ENCODE assay signal across 4 cellular contexts in genomic region chr1:96030312-96030711, GRCh38.
TF ChIP-seq lines count a peak whose summit lies in the region.

No MANE protein-coding gene starts in this region.

TF ChIP-seq in HepG2, 621 proteins besides CTCF, POLR2A, EP300 and RAD21:
- TF ChIP-seq RAD51 (IDR thresholded peaks at IDR 0.05; ENCODE audit: borderline replicate concordance) (no peak), MAFF (IDR thresholded peaks at IDR 0.05; ENCODE audit: low read depth, low read length) (peak; percentile 66; the same call in 1 of the 2 replicates), FOXK1 (CRISPR knock-in tag; IDR thresholded peaks at IDR 0.05; ENCODE audit: borderline replicate concordance, low read depth) (no peak), MAFK (conservative IDR thresholded peaks at IDR 0.05 in 1 of 2, IDR thresholded peaks at IDR 0.05 in 1 of 2; ENCODE audit: low read length in 2 of 2) (peak; percentile 48 to 81; a peak in 3 of 4 replicates)
- TF ChIP-seq, protein P1, sequence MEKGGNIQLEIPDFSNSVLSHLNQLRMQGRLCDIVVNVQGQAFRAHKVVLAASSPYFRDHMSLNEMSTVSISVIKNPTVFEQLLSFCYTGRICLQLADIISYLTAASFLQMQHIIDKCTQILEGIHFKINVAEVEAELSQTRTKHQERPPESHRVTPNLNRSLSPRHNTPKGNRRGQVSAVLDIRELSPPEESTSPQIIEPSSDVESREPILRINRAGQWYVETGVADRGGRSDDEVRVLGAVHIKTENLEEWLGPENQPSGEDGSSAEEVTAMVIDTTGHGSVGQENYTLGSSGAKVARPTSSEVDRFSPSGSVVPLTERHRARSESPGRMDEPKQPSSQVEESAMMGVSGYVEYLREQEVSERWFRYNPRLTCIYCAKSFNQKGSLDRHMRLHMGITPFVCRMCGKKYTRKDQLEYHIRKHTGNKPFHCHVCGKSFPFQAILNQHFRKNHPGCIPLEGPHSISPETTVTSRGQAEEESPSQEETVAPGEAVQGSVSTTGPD (CRISPR knock-in tag; IDR thresholded peaks at IDR 0.05) = no peak

TF ChIP-seq in A549, 52 proteins besides CTCF, POLR2A, EP300 and RAD21:
- TF ChIP-seq RFX5 (IDR thresholded peaks at IDR 0.05) (no peak), MAFK (IDR thresholded peaks at IDR 0.05; ENCODE audit: partially characterized antibody) (peak; percentile 44)
TF ChIP-seq in A549: peak in this region for 1.

TF ChIP-seq in IMR-90, 13 proteins besides CTCF, POLR2A, EP300 and RAD21:
- no peak for TF ChIP-seq MXI1 (IDR thresholded peaks at IDR 0.05; ENCODE audit: borderline replicate concordance, low read depth, low read length)
- peak; percentile 76 for TF ChIP-seq MAFK (IDR thresholded peaks at IDR 0.05; ENCODE audit: low read depth, low read length)
- no peak for TF ChIP-seq MAZ (IDR thresholded peaks at IDR 0.05; ENCODE audit: borderline replicate concordance, low read depth, low read length)

TF ChIP-seq in K562, 482 proteins besides CTCF, POLR2A, EP300 and RAD21:
- TF ChIP-seq ZNF316 (IDR thresholded peaks at IDR 0.05) (peak; percentile 51; the same call in 1 of the 2 replicates), MAFF (IDR thresholded peaks at IDR 0.05; ENCODE audit: low read length) (0 out of 2 replicates have a peak, but pooled peaks have one; percentile 4), GTF2A2 (tag; IDR thresholded peaks at IDR 0.05) (no peak)
